In genomic region chr1:100896481-100896982, GRCh38 we compare ENCODE assay signal across 8 cellular contexts. TPM values are rescaled to one million over a fixed set of nuclear protein-coding genes. Genes with fewer than 3 reads are reported as not detected.
DNase-seq lines count a peak whose midpoint lies in the region; ATAC-seq and TF ChIP-seq lines count a peak whose summit lies in the region.

No MANE protein-coding gene starts in this region.

- H3K27ac ChIP-seq in endodermal cell (ENCODE audit: low read depth, low read length), result no peak overlapping the region

- H3K27ac Mint-ChIP-seq in endodermal cell (peak overlapping the region; percentile 99), naive B cell (peak overlapping the region; percentile 99 to 100 (median 100))
- H3K27ac Mint-ChIP-seq in stimulated activated naive CD8-positive, alpha-beta T cell treated with anti-CD3 and anti-CD28 coated beads, Interleukin-15, amount 100 ng/mL, for 72 hours, result peak overlapping the region; percentile 99 to 100

- H3K9me3 Mint-ChIP-seq in endodermal cell (peaks cover 6% of the 10 kb centered on the region), naive B cell (no peaks in the 10 kb centered on the region)
- H3K9me3 Mint-ChIP-seq in stimulated activated naive CD8-positive, alpha-beta T cell treated with anti-CD3 and anti-CD28 coated beads, Interleukin-15, amount 100 ng/mL, for 72 hours, result no peaks in the 10 kb centered on the region

- H3K4me3 Mint-ChIP-seq in endodermal cell (peak overlapping the region; percentile 100), naive B cell (peak overlapping the region; percentile 91 to 100 (median 98))
- H3K4me3 Mint-ChIP-seq in stimulated activated naive CD8-positive, alpha-beta T cell treated with anti-CD3 and anti-CD28 coated beads, Interleukin-15, amount 100 ng/mL, for 72 hours, result peak overlapping the region; percentile 99

- H3K4me1 Mint-ChIP-seq in endodermal cell (peaks cover 19% of the 10 kb centered on the region), naive B cell (peaks cover 28 to 43% (median 28%) of the 10 kb centered on the region in 3 donors)
- H3K4me1 Mint-ChIP-seq in stimulated activated naive CD8-positive, alpha-beta T cell treated with anti-CD3 and anti-CD28 coated beads, Interleukin-15, amount 100 ng/mL, for 72 hours, result peaks cover 52% of the 10 kb centered on the region

- H3K36me3 ChIP-seq in endodermal cell (ENCODE audit: control insufficient read depth, insufficient read depth, low read length), result peaks cover 49% of the 10 kb centered on the region

- DNase-seq in AG10803 (ENCODE audit: low read depth) (peak; percentile 64), NCI-H510A treated with DMSO at 0.1 percent for 48 hours (lab: John Stamatoyannopoulos, UW) (peak; percentile 43), endodermal cell (peak; percentile 71), naive B cell (peak; percentile 56)
- DNase-seq in activated CD8-positive, alpha-beta memory T cell treated with anti-CD3 and anti-CD28 coated beads for 24 hours, result peak; percentile 77
- peak; percentile 70 to 78 for DNase-seq in stimulated activated naive CD8-positive, alpha-beta T cell treated with anti-CD3 and anti-CD28 coated beads, Interleukin-15, amount 100 ng/mL, for 72 hours

- H3K4me3 ChIP-seq in AG10803 (ENCODE audit: low read length), result peak overlapping the region; percentile 91
- H3K4me3 ChIP-seq in endodermal cell (ENCODE audit: low read length), result peak overlapping the region; percentile 100

- peaks cover 6% of the 10 kb centered on the region for H3K9me3 ChIP-seq in endodermal cell (ENCODE audit: control insufficient read depth, low read length)

- 0 to 2% methylated on average over 7 to 12 of the region's 12 CpGs for WGBS in endodermal cell (ENCODE audit: insufficient coverage in 1 of 2, insufficient read length in 1 of 2), 2 experiments

- peaks cover 43% of the 10 kb centered on the region for H3K36me3 Mint-ChIP-seq in endodermal cell (ENCODE audit: low read depth)
- H3K36me3 Mint-ChIP-seq in naive B cell, result peaks cover 0 to 8% of the 10 kb centered on the region in 2 donors

- TF ChIP-seq CTCF in AG10803 (conservative IDR thresholded peaks at IDR 0.05; ENCODE audit: low read length) (no peak), endodermal cell (conservative IDR thresholded peaks at IDR 0.05) (no peak)

- H3K9ac ChIP-seq in endodermal cell (ENCODE audit: extremely low read depth, low read length, poor library complexity, severe bottlenecking), result peak overlapping the region; percentile 89

- H3K27me3 ChIP-seq in endodermal cell (ENCODE audit: control insufficient read depth, insufficient read depth, low read length, poor library complexity, severe bottlenecking), result no peaks in the 10 kb centered on the region

- peak; percentile 45 for ATAC-seq in GM18867 (IDR thresholded peaks at IDR 0.05; ENCODE audit: unreplicated experiment)
- peak; percentile 36 for ATAC-seq in HG03064 (IDR thresholded peaks at IDR 0.05; ENCODE audit: low read depth, unreplicated experiment)
- peak; percentile 58 to 66 for ATAC-seq in naive B cell (ENCODE audit: low read depth in 2 of 2)
- peak; percentile 86 for ATAC-seq in stimulated activated naive CD8-positive, alpha-beta T cell treated with anti-CD3 and anti-CD28 coated beads, Interleukin-15, amount 100 ng/mL, for 72 hours

- H3K27me3 Mint-ChIP-seq in endodermal cell (ENCODE audit: insufficient read depth), result no peaks in the 10 kb centered on the region
- H3K27me3 Mint-ChIP-seq in naive B cell, result no peaks in the 10 kb centered on the region
- no peaks in the 10 kb centered on the region for H3K27me3 Mint-ChIP-seq in stimulated activated naive CD8-positive, alpha-beta T cell treated with anti-CD3 and anti-CD28 coated beads, Interleukin-15, amount 100 ng/mL, for 72 hours

- H3K4me1 ChIP-seq in endodermal cell (ENCODE audit: control insufficient read depth, insufficient read depth, low read length), result no peaks in the 10 kb centered on the region

RNA-seq across cellular contexts. Expression of gene SLC30A7, which starts 0.6 kb away (rescaled TPM):
- 10 to 100 TPM; 21.7 to 26.2 TPM for total RNA-seq in endodermal cell
- polyA plus RNA-seq in endodermal cell (2013, experiment 1 of 2), result 12.0 TPM
- 11.0 TPM for polyA plus RNA-seq in endodermal cell (2013, experiment 2 of 2)
- 10 to 100 TPM in 1 of 6 donors, 1 to 10 TPM in 4, under 1 TPM in 1; 0.68 to 10.2 (median 8.4) TPM for polyA plus RNA-seq in naive B cell (ENCODE audit: low read depth in 6 of 6)

RNA-seq across cellular contexts. Expression of gene EXTL2, which starts 1.9 kb away (rescaled TPM):
- total RNA-seq in endodermal cell, result 10 to 100 TPM; 40.6 to 47.5 TPM
- polyA plus RNA-seq in endodermal cell (2013, experiment 1 of 2), result 56.1 TPM
- 53.9 TPM for polyA plus RNA-seq in endodermal cell (2013, experiment 2 of 2)
- 1 to 10 TPM; 2.0 to 5.8 (median 2.4) TPM for polyA plus RNA-seq in naive B cell (ENCODE audit: low read depth in 6 of 6)

Comparison
In these comparisons a context has a peak if more than half of its experiments do, and no peak if none do; other contexts are left out.
1. ATAC-seq: peak in every context shown above with its lines; median percentile 86 in stimulated activated naive CD8-positive, alpha-beta T cell treated with anti-CD3 and anti-CD28 coated beads, Interleukin-15, amount 100 ng/mL, for 72 hours; 62 in naive B cell; 45 in GM18867; 36 in HG03064.